1 cellular context compared by ENCODE assay signal in the genomic region with DNA sequence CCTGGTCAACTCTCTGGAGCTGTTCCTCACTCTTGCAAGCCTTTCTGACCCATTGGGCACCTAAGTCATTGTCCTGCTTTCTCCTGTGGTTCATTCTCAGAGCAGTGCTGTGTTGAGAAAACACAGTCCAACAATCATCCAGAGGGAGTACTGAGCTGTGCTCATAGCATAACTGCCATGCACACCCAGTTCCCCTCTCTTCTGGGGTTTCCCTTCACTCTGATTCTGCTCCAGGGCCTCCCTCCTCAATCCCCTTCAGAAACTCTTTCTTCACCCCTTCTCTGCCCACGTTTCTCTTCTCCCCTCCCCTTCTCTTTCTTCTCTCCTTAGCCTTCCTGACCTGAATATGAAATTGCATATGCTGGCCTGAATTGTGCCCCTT.
TF ChIP-seq lines count a peak whose summit lies in the region.

No MANE protein-coding gene starts in this region.

TF ChIP-seq in GM23338, 12 proteins besides CTCF, POLR2A, EP300 and RAD21 (continued from another document):
- TF ChIP-seq, protein P1, sequence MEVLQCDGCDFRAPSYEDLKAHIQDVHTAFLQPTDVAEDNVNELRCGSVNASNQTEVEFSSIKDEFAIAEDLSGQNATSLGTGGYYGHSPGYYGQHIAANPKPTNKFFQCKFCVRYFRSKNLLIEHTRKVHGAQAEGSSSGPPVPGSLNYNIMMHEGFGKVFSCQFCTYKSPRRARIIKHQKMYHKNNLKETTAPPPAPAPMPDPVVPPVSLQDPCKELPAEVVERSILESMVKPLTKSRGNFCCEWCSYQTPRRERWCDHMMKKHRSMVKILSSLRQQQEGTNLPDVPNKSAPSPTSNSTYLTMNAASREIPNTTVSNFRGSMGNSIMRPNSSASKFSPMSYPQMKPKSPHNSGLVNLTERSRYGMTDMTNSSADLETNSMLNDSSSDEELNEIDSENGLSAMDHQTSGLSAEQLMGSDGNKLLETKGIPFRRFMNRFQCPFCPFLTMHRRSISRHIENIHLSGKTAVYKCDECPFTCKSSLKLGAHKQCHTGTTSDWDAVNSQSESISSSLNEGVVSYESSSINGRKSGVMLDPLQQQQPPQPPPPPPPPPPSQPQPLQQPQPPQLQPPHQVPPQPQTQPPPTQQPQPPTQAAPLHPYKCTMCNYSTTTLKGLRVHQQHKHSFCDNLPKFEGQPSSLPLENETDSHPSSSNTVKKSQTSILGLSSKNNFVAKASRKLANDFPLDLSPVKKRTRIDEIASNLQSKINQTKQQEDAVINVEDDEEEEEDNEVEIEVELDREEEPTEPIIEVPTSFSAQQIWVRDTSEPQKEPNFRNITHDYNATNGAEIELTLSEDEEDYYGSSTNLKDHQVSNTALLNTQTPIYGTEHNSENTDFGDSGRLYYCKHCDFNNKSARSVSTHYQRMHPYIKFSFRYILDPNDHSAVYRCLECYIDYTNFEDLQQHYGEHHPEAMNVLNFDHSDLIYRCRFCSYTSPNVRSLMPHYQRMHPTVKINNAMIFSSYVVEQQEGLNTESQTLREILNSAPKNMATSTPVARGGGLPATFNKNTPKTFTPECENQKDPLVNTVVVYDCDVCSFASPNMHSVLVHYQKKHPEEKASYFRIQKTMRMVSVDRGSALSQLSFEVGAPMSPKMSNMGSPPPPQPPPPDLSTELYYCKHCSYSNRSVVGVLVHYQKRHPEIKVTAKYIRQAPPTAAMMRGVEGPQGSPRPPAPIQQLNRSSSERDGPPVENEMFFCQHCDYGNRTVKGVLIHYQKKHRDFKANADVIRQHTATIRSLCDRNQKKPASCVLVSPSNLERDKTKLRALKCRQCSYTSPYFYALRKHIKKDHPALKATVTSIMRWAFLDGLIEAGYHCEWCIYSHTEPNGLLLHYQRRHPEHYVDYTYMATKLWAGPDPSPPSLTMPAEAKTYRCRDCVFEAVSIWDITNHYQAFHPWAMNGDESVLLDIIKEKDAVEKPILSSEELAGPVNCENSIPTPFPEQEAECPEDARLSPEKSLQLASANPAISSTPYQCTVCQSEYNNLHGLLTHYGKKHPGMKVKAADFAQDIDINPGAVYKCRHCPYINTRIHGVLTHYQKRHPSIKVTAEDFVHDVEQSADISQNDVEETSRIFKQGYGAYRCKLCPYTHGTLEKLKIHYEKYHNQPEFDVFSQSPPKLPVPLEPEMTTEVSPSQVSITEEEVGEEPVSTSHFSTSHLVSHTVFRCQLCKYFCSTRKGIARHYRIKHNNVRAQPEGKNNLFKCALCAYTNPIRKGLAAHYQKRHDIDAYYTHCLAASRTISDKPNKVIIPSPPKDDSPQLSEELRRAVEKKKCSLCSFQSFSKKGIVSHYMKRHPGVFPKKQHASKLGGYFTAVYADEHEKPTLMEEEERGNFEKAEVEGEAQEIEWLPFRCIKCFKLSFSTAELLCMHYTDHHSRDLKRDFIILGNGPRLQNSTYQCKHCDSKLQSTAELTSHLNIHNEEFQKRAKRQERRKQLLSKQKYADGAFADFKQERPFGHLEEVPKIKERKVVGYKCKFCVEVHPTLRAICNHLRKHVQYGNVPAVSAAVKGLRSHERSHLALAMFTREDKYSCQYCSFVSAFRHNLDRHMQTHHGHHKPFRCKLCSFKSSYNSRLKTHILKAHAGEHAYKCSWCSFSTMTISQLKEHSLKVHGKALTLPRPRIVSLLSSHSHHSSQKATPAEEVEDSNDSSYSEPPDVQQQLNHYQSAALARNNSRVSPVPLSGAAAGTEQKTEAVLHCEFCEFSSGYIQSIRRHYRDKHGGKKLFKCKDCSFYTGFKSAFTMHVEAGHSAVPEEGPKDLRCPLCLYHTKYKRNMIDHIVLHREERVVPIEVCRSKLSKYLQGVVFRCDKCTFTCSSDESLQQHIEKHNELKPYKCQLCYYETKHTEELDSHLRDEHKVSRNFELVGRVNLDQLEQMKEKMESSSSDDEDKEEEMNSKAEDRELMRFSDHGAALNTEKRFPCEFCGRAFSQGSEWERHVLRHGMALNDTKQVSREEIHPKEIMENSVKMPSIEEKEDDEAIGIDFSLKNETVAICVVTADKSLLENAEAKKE (CRISPR knock-in tag; IDR thresholded peaks at IDR 0.05), result no peak
- TF ChIP-seq EZH2phosphoT487 (IDR thresholded peaks at IDR 0.05; ENCODE audit: unreplicated experiment) (no peak), EZH2 (IDR thresholded peaks at IDR 0.05; ENCODE audit: low read depth, unreplicated experiment) (no peak), ZNF114 (CRISPR knock-in tag; IDR thresholded peaks at IDR 0.05) (no peak), CREB1 (CRISPR knock-in tag; IDR thresholded peaks at IDR 0.05; ENCODE audit: low read depth) (no peak)
- TF ChIP-seq, protein P2, sequence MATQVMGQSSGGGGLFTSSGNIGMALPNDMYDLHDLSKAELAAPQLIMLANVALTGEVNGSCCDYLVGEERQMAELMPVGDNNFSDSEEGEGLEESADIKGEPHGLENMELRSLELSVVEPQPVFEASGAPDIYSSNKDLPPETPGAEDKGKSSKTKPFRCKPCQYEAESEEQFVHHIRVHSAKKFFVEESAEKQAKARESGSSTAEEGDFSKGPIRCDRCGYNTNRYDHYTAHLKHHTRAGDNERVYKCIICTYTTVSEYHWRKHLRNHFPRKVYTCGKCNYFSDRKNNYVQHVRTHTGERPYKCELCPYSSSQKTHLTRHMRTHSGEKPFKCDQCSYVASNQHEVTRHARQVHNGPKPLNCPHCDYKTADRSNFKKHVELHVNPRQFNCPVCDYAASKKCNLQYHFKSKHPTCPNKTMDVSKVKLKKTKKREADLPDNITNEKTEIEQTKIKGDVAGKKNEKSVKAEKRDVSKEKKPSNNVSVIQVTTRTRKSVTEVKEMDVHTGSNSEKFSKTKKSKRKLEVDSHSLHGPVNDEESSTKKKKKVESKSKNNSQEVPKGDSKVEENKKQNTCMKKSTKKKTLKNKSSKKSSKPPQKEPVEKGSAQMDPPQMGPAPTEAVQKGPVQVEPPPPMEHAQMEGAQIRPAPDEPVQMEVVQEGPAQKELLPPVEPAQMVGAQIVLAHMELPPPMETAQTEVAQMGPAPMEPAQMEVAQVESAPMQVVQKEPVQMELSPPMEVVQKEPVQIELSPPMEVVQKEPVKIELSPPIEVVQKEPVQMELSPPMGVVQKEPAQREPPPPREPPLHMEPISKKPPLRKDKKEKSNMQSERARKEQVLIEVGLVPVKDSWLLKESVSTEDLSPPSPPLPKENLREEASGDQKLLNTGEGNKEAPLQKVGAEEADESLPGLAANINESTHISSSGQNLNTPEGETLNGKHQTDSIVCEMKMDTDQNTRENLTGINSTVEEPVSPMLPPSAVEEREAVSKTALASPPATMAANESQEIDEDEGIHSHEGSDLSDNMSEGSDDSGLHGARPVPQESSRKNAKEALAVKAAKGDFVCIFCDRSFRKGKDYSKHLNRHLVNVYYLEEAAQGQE (IDR thresholded peaks at IDR 0.05; ENCODE audit: unreplicated experiment), result no peak
